ENCODE assay signal across 11 cellular contexts in genomic region chr11:101003468-101003867, GRCh38.
DNase-seq lines count a peak whose midpoint lies in the region; ATAC-seq lines count a peak whose summit lies in the region.
"Had no signal": no experiment of that assay in that cellular context is flagged by ENCODE, and none has a peak within 500 bp of the region (broad histone marks: within the 10 kb centered on the region; RNA-seq: fewer than 3 reads in every experiment).

No MANE protein-coding gene starts in this region.

- in situ Hi-C loops in ACHN (cut with HindIII; ENCODE audit: low pct_ligation_motif_present, low pct_unique_long_range_greater_than_20kb, low sequenced_read_pairs): no loop called here

- peak; percentile 67 for ATAC-seq in GM18861 (IDR thresholded peaks at IDR 0.05; ENCODE audit: unreplicated experiment)
- peak; percentile 58 for ATAC-seq in HG03103 (IDR thresholded peaks at IDR 0.05; ENCODE audit: low read depth, unreplicated experiment)

- DNase-seq in ACHN: peak; percentile 3
- peak; percentile 33 for DNase-seq in RKO (ENCODE audit: low spot score)
- no peak for DNase-seq in NCI-H146 treated with DMSO at 0.1 percent for 48 hours (lab: John Stamatoyannopoulos, UW; ENCODE audit: unreplicated experiment)
- DNase-seq in iPS-NIHi11 (ENCODE audit: low spot score): no peak
- no peak for DNase-seq in T-helper 1 cell
- no peak for DNase-seq in DMS153 (lab: John Stamatoyannopoulos, UW)
- DNase-seq: C1 segment of cervical spinal cord, occipital lobe, T-helper 9 cell had no signal

Comparison
In these comparisons a context has a peak if more than half of its experiments do, and no peak if none do; other contexts are left out.
1. DNase-seq: peak in ACHN (single experiment) and RKO (single experiment); none in NCI-H146 treated with DMSO at 0.1 percent for 48 hours (single experiment), iPS-NIHi11 (single experiment), T-helper 1 cell (0 of 5) and DMS153 (single experiment).